18 cellular contexts compared by ENCODE assay signal in the genomic region with DNA sequence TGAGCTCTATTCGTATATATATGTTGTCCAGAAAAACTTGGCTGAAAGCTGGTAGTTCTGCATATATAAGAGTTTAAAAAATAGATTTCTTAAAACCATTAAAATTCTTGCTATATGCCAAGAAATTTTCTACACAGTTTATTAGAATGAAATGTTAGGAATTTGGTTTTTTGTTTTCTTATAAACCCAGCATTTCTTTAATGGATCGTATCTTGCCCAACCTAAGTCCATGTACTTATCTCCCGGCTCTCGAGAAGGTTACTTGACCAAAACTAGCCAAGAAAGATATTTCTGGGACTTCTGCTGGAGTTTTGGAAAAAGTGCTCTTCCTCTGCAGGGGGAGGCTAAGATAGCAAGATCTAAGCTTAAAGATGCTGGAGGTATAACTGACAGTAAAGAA. TPM values are rescaled to one million over a fixed set of nuclear protein-coding genes. Genes with fewer than 3 reads are reported as not detected.
"Had no signal": no experiment of that assay in that cellular context is flagged by ENCODE, and none has a peak within 500 bp of the region (broad histone marks: within the 10 kb centered on the region; RNA-seq: fewer than 3 reads in every experiment).

No MANE protein-coding gene starts in this region.

- H3K36me3 ChIP-seq: left lung, spleen, stomach, upper lobe of right lung had no signal

- H3K4me3 ChIP-seq: left lung, spleen, stomach, testis, upper lobe of right lung had no signal

- H3K27me3 ChIP-seq: left lung, spleen, stomach, testis, upper lobe of right lung had no signal

- H3K4me1 ChIP-seq: left lung, spleen, stomach, testis, upper lobe of right lung had no signal

- H3K27ac ChIP-seq: left lung, spleen, stomach, testis, upper lobe of right lung had no signal

- DNase-seq: activated B cell treated with CpG ODN at 0.5 μM for 24 hours; activated CD4-positive, alpha-beta T cell treated with anti-CD3 and anti-CD28 coated beads for 48 hours; activated CD8-positive, alpha-beta T cell treated with anti-CD3 and anti-CD28 coated beads for 36 hours; activated effector memory CD4-positive, alpha-beta T cell treated with anti-CD3 and anti-CD28 coated beads, Interleukin-2, amount 50 U/mL, for 16 hours; activated T-cell treated with anti-CD3 and anti-CD28 coated beads, Interleukin-2, amount 50 U/mL, for 48 hours; amygdala; cortex of kidney; effector CD8-positive, alpha-beta T cell; hippocampal formation; left lung; nucleus accumbens; right cardiac atrium; spleen; stomach; testis; upper lobe of right lung had no signal

- ATAC-seq: activated CD8-positive, alpha-beta T cell treated with anti-CD3 and anti-CD28 coated beads for 36 hours; left lung; upper lobe of right lung had no signal

- H3K9me3 ChIP-seq: left lung, spleen, stomach, testis, upper lobe of right lung had no signal

RNA-seq across cellular contexts. Expression of a gene that starts 4.7 kb away (rescaled TPM):
- total RNA-seq: activated B cell treated with CpG ODN at 0.5 μM for 24 hours; activated CD8-positive, alpha-beta T cell treated with anti-CD3 and anti-CD28 coated beads for 36 hours; endothelial cell of umbilical vein; left lung; spleen; upper lobe of right lung had no signal
- polyA plus RNA-seq: endothelial cell of umbilical vein, keratinocyte had no signal
